In genomic region chr20:381581-382290, GRCh38 we compare ENCODE assay signal across 8 cellular contexts. TPM values are rescaled to one million over a fixed set of nuclear protein-coding genes. Genes with fewer than 3 reads are reported as not detected.
DNase-seq lines count a peak whose midpoint lies in the region; ATAC-seq and TF ChIP-seq lines count a peak whose summit lies in the region.

No MANE protein-coding gene starts in this region.

- H3K9me3 ChIP-seq in endodermal cell (ENCODE audit: control insufficient read depth, low read length) (no peaks in the 10 kb centered on the region), mononuclear cell (ENCODE audit: low read depth, low read length) (no peaks in the 10 kb centered on the region)

- H3K27me3 Mint-ChIP-seq in endodermal cell (ENCODE audit: insufficient read depth), result peaks cover 32% of the 10 kb centered on the region

- H3K4me1 ChIP-seq in endodermal cell (ENCODE audit: control insufficient read depth, insufficient read depth, low read length) (no peaks in the 10 kb centered on the region), mononuclear cell (ENCODE audit: insufficient read depth, low read length) (peaks cover 4% of the 10 kb centered on the region)

- no peaks in the 10 kb centered on the region for H3K36me3 ChIP-seq in endodermal cell (ENCODE audit: control insufficient read depth, insufficient read depth, low read length)

- peak; percentile 88 for DNase-seq in AG08396 (ENCODE audit: low spot score)
- DNase-seq in NCI-H774 (lab: John Stamatoyannopoulos, UW), result peak; percentile 52
- DNase-seq in activated CD8-positive, alpha-beta memory T cell treated with anti-CD3 and anti-CD28 coated beads for 24 hours, result peak; percentile 87
- peak; percentile 86 for DNase-seq in endodermal cell
- DNase-seq in stimulated activated CD8-positive, alpha-beta memory T cell treated with anti-CD3 and anti-CD28 coated beads, Interleukin-4, amount 100 ng/mL, for 4 hours (ENCODE audit: low read depth in 2 of 2, low spot score in 1 of 2), result peak; percentile 43 to 71

- peak overlapping the region; percentile 60 for H3K4me3 Mint-ChIP-seq in endodermal cell

- H3K4me3 ChIP-seq in endodermal cell (ENCODE audit: low read length), result peak overlapping the region; percentile 60
- H3K4me3 ChIP-seq in mononuclear cell (ENCODE audit: low read length), result peak overlapping the region; percentile 50

- H3K9me3 Mint-ChIP-seq in endodermal cell, result no peaks in the 10 kb centered on the region

- no peaks in the 10 kb centered on the region for H3K36me3 Mint-ChIP-seq in endodermal cell (ENCODE audit: low read depth)

- H3K27ac ChIP-seq in endodermal cell (ENCODE audit: low read depth, low read length), result no peak overlapping the region

- H3K4me1 Mint-ChIP-seq in endodermal cell, result peaks cover 5% of the 10 kb centered on the region

- peak; percentile 72 for ATAC-seq in GM18909 (IDR thresholded peaks at IDR 0.05; ENCODE audit: poor library complexity, unreplicated experiment)
- ATAC-seq in HG03135 (IDR thresholded peaks at IDR 0.05; ENCODE audit: unreplicated experiment), result peak; percentile 63

- 3 to 10% methylated on average over 7 to 44 of the region's 49 CpGs for WGBS in endodermal cell (ENCODE audit: insufficient coverage in 1 of 2, insufficient read length in 1 of 2), 2 experiments

- no peak overlapping the region for H3K9ac ChIP-seq in endodermal cell (ENCODE audit: extremely low read depth, low read length, poor library complexity, severe bottlenecking)

- no peak overlapping the region for H3K27ac Mint-ChIP-seq in endodermal cell

- no peak for TF ChIP-seq CTCF in endodermal cell (conservative IDR thresholded peaks at IDR 0.05)

- H3K27me3 ChIP-seq in endodermal cell (ENCODE audit: control insufficient read depth, insufficient read depth, low read length, poor library complexity, severe bottlenecking) (peaks cover 20% of the 10 kb centered on the region), mononuclear cell (ENCODE audit: insufficient read depth, low read length) (no peaks in the 10 kb centered on the region)

RNA-seq across cellular contexts. Expression of gene TRIB3, which starts 1.2 kb away (rescaled TPM):
- total RNA-seq in endodermal cell, result 1 to 10 TPM; 4.0 TPM
- 7.6 TPM for polyA plus RNA-seq in endodermal cell (2013, experiment 1 of 2)
- 5.8 TPM for polyA plus RNA-seq in endodermal cell (2013, experiment 2 of 2)
- 4.8 TPM for total RNA-seq in mononuclear cell

RNA-seq across cellular contexts. Expression of gene RBCK1, which starts 26.4 kb away (rescaled TPM):
- total RNA-seq in endodermal cell, result 10 to 100 TPM; 61.7 to 63.7 TPM
- polyA plus RNA-seq in endodermal cell (2013, experiment 1 of 2), result 56.3 TPM
- polyA plus RNA-seq in endodermal cell (2013, experiment 2 of 2), result 44.3 TPM
- total RNA-seq in mononuclear cell, result 49.4 TPM

RNA-seq across cellular contexts. Expression of gene NRSN2, which starts 34.8 kb away (rescaled TPM):
- total RNA-seq in endodermal cell (10 to 100 TPM; 24.7 to 38.4 TPM), mononuclear cell (0.63 TPM)
- 34.9 TPM for polyA plus RNA-seq in endodermal cell (2013, experiment 1 of 2)
- polyA plus RNA-seq in endodermal cell (2013, experiment 2 of 2), result 37.1 TPM

RNA-seq across cellular contexts. Expression of gene SOX12, which starts 56.4 kb away (rescaled TPM):
- 10 to 100 TPM; 71.4 to 81.7 TPM for total RNA-seq in endodermal cell
- 60.7 TPM for polyA plus RNA-seq in endodermal cell (2013, experiment 1 of 2)
- 57.0 TPM for polyA plus RNA-seq in endodermal cell (2013, experiment 2 of 2)
- 1.3 TPM for total RNA-seq in mononuclear cell

Comparison
In these comparisons a context has a peak if more than half of its experiments do, and no peak if none do; other contexts are left out.
1. RNA of gene NRSN2, which starts 34.8 kb away (total RNA-seq): 24.7 to 38.4 TPM in endodermal cell; 0.63 TPM in mononuclear cell (single experiment); every median in the first group is over 10 times any median in the second.
2. Peak in every context shown above with its lines, with median percentiles within 50 percentile points of each other: DNase-seq.